ENCODE assay signal across 1 cellular context in the genomic region with DNA sequence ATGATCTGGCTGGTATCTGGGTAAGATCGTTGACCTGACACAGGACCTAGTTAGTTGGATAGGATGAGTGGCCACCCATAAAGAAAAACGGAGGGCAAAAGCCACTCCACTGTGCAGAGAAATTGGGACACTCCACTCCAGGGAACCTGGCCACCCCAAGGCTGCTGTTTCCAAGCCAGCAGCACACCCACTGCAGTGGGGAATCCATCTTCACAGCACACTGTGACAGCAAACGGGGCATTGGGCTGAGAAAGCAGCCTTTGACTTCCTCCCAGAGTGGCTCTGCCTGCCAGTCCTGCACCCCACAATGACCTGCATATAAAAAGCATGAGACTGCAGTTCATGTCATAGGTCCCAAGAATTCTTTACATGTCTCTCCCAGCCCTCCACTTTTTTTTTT.
A peak's percentile ranks its signal among the peaks of the same experiment; 100 is the strongest.
TF ChIP-seq lines count a peak whose summit lies in the region.

No MANE protein-coding gene starts in this region.

TF ChIP-seq in K562, 482 proteins besides CTCF, POLR2A, EP300 and RAD21 (continued from another document):
- TF ChIP-seq, protein P1, sequence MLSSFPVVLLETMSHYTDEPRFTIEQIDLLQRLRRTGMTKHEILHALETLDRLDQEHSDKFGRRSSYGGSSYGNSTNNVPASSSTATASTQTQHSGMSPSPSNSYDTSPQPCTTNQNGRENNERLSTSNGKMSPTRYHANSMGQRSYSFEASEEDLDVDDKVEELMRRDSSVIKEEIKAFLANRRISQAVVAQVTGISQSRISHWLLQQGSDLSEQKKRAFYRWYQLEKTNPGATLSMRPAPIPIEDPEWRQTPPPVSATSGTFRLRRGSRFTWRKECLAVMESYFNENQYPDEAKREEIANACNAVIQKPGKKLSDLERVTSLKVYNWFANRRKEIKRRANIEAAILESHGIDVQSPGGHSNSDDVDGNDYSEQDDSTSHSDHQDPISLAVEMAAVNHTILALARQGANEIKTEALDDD (IDR thresholded peaks at IDR 0.05): peak; percentile 47; the same call in 1 of the 2 replicates
- no peak for TF ChIP-seq TBL1XR1 (IDR thresholded peaks at IDR 0.05; ENCODE audit: low read length in 2 of 2)
- TF ChIP-seq ZNF184 (CRISPR knock-in tag; IDR thresholded peaks at IDR 0.05): no peak
- peak; percentile 32; the same call in 1 of the 2 replicates for TF ChIP-seq SPI1 (IDR thresholded peaks at IDR 0.05; ENCODE audit: borderline replicate concordance, low read depth, low read length)
- peak in 1 of 3 experiments; percentile 6 for TF ChIP-seq YY1 (IDR thresholded peaks at IDR 0.05; ENCODE audit: borderline replicate concordance in 1 of 3, control insufficient read depth in 1 of 3, extremely low read depth in 1 of 3, insufficient read depth in 3 of 3, insufficient read length in 1 of 3, insufficient replicate concordance in 2 of 3, low read depth in 1 of 3, low read length in 2 of 3)
- peak; percentile 76 for TF ChIP-seq WHSC1 (IDR thresholded peaks at IDR 0.05; ENCODE audit: low read length)
- no peak for TF ChIP-seq ZNF140 (CRISPR knock-in tag; IDR thresholded peaks at IDR 0.05)
- no peak for TF ChIP-seq SIX5 (IDR thresholded peaks at IDR 0.05; ENCODE audit: borderline replicate concordance in 1 of 2, insufficient read depth in 1 of 2, low read depth in 1 of 2, low read length in 2 of 2)
